1 cellular context compared by ENCODE assay signal in the genomic region with DNA sequence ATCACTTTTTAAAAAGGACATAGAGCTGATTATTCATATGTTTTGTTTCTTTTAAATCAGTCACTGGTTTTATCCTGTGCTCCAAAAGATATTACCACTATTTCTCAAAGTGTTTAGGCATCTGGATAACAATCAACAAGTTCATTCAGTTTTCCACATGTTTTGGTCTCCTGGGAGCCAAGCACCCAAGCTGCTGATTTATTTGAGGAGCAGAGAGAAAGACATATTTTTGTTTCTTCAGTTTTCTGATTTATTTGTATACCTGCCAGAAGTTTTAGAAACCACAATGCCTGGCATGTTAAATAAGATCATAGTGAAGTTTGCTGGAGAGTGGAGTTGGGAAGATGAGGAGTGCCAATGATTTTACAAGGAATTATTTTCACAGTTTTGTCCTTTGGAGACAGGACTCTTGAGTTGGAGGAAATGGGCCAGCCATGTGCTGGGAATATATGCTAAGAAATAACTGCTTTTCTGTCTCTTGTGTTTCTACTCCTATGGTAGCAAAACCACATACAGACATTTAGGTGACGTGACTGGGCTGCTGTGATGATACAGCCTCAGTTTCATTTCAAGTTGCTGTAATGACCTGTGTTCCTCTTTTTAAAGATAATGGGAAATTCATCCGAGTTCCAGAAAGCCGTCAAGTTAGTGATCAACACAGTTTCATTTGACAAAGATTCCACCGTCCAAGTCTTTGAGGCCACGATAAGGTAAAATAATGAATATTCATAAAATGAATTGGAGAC.
TF ChIP-seq lines count a peak whose summit lies in the region.

No MANE protein-coding gene starts in this region.

TF ChIP-seq in GM12878, 131 proteins besides CTCF, POLR2A, EP300 and RAD21 (continued from another document and continues in another):
- TF ChIP-seq, protein P1, sequence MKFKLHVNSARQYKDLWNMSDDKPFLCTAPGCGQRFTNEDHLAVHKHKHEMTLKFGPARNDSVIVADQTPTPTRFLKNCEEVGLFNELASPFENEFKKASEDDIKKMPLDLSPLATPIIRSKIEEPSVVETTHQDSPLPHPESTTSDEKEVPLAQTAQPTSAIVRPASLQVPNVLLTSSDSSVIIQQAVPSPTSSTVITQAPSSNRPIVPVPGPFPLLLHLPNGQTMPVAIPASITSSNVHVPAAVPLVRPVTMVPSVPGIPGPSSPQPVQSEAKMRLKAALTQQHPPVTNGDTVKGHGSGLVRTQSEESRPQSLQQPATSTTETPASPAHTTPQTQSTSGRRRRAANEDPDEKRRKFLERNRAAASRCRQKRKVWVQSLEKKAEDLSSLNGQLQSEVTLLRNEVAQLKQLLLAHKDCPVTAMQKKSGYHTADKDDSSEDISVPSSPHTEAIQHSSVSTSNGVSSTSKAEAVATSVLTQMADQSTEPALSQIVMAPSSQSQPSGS (IDR thresholded peaks at IDR 0.05; ENCODE audit: low read length), result peak; percentile 40; the same call in 1 of the 2 replicates
- TF ChIP-seq, protein P2, sequence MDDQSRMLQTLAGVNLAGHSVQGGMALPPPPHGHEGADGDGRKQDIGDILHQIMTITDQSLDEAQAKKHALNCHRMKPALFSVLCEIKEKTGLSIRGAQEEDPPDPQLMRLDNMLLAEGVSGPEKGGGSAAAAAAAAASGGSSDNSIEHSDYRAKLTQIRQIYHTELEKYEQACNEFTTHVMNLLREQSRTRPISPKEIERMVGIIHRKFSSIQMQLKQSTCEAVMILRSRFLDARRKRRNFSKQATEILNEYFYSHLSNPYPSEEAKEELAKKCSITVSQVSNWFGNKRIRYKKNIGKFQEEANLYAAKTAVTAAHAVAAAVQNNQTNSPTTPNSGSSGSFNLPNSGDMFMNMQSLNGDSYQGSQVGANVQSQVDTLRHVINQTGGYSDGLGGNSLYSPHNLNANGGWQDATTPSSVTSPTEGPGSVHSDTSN (IDR thresholded peaks at IDR 0.05; ENCODE audit: insufficient replicate concordance, low read depth, low read length), result no peak
- TF ChIP-seq CHD1 (IDR thresholded peaks at IDR 0.05; ENCODE audit: low read depth, low read length), result 0 out of 2 replicates have a peak, but pooled peaks have one; percentile 61
- no peak for TF ChIP-seq RELA (IDR thresholded peaks at IDR 0.05; ENCODE audit: borderline replicate concordance, partially characterized antibody)
- no peak for TF ChIP-seq MYB (IDR thresholded peaks at IDR 0.05; ENCODE audit: borderline replicate concordance, low read depth, low read length)
- TF ChIP-seq, protein P3, sequence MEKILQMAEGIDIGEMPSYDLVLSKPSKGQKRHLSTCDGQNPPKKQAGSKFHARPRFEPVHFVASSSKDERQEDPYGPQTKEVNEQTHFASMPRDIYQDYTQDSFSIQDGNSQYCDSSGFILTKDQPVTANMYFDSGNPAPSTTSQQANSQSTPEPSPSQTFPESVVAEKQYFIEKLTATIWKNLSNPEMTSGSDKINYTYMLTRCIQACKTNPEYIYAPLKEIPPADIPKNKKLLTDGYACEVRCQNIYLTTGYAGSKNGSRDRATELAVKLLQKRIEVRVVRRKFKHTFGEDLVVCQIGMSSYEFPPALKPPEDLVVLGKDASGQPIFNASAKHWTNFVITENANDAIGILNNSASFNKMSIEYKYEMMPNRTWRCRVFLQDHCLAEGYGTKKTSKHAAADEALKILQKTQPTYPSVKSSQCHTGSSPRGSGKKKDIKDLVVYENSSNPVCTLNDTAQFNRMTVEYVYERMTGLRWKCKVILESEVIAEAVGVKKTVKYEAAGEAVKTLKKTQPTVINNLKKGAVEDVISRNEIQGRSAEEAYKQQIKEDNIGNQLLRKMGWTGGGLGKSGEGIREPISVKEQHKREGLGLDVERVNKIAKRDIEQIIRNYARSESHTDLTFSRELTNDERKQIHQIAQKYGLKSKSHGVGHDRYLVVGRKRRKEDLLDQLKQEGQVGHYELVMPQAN (conservative IDR thresholded peaks at IDR 0.05), result no peak
- TF ChIP-seq, protein P4, sequence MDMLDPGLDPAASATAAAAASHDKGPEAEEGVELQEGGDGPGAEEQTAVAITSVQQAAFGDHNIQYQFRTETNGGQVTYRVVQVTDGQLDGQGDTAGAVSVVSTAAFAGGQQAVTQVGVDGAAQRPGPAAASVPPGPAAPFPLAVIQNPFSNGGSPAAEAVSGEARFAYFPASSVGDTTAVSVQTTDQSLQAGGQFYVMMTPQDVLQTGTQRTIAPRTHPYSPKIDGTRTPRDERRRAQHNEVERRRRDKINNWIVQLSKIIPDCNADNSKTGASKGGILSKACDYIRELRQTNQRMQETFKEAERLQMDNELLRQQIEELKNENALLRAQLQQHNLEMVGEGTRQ (IDR thresholded peaks at IDR 0.05; ENCODE audit: borderline replicate concordance, low read depth, low read length), result no peak
- peak; percentile 96 for TF ChIP-seq CREB1 (IDR thresholded peaks at IDR 0.05; ENCODE audit: low read depth)
- TF ChIP-seq, protein P5, sequence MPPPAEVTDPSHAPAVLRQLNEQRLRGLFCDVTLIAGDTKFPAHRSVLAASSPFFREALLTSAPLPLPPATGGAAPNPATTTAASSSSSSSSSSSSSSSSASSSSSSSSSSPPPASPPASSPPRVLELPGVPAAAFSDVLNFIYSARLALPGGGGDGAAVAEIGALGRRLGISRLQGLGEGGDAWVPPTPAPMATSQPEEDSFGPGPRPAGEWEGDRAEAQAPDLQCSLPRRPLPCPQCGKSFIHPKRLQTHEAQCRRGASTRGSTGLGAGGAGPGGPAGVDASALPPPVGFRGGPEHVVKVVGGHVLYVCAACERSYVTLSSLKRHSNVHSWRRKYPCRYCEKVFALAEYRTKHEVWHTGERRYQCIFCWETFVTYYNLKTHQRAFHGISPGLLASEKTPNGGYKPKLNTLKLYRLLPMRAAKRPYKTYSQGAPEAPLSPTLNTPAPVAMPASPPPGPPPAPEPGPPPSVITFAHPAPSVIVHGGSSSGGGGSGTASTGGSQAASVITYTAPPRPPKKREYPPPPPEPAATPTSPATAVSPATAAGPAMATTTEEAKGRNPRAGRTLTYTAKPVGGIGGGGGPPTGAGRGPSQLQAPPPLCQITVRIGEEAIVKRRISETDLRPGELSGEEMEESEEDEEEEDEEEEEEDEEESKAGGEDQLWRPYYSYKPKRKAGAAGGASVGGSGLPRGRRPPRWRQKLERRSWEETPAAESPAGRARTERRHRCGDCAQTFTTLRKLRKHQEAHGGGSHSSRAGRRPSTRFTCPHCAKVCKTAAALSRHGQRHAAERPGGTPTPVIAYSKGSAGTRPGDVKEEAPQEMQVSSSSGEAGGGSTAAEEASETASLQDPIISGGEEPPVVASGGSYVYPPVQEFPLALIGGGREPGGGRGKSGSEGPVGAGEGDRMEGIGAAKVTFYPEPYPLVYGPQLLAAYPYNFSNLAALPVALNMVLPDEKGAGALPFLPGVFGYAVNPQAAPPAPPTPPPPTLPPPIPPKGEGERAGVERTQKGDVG (CRISPR knock-in tag; IDR thresholded peaks at IDR 0.05), result no peak
- no peak for TF ChIP-seq ZNF217 (IDR thresholded peaks at IDR 0.05)
- TF ChIP-seq, protein P6, sequence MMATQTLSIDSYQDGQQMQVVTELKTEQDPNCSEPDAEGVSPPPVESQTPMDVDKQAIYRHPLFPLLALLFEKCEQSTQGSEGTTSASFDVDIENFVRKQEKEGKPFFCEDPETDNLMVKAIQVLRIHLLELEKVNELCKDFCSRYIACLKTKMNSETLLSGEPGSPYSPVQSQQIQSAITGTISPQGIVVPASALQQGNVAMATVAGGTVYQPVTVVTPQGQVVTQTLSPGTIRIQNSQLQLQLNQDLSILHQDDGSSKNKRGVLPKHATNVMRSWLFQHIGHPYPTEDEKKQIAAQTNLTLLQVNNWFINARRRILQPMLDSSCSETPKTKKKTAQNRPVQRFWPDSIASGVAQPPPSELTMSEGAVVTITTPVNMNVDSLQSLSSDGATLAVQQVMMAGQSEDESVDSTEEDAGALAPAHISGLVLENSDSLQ (IDR thresholded peaks at IDR 0.05), result peak; percentile 22; the same call in 1 of the 2 replicates
- no peak for TF ChIP-seq SREBF2 (IDR thresholded peaks at IDR 0.05; ENCODE audit: low read length)
- TF ChIP-seq, protein P7, sequence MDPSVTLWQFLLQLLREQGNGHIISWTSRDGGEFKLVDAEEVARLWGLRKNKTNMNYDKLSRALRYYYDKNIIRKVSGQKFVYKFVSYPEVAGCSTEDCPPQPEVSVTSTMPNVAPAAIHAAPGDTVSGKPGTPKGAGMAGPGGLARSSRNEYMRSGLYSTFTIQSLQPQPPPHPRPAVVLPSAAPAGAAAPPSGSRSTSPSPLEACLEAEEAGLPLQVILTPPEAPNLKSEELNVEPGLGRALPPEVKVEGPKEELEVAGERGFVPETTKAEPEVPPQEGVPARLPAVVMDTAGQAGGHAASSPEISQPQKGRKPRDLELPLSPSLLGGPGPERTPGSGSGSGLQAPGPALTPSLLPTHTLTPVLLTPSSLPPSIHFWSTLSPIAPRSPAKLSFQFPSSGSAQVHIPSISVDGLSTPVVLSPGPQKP (IDR thresholded peaks at IDR 0.05; ENCODE audit: low read depth, low read length), result no peak
- TF ChIP-seq, protein P8, sequence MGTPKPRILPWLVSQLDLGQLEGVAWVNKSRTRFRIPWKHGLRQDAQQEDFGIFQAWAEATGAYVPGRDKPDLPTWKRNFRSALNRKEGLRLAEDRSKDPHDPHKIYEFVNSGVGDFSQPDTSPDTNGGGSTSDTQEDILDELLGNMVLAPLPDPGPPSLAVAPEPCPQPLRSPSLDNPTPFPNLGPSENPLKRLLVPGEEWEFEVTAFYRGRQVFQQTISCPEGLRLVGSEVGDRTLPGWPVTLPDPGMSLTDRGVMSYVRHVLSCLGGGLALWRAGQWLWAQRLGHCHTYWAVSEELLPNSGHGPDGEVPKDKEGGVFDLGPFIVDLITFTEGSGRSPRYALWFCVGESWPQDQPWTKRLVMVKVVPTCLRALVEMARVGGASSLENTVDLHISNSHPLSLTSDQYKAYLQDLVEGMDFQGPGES (IDR thresholded peaks at IDR 0.05), result no peak
- TF ChIP-seq ZZZ3 (IDR thresholded peaks at IDR 0.05; ENCODE audit: control insufficient read depth, insufficient read length, low read depth), result no peak
- TF ChIP-seq RCOR1 (conservative IDR thresholded peaks at IDR 0.05; ENCODE audit: low read depth, low read length), result no peak
- peak; percentile 10; the same call in 1 of the 2 replicates for TF ChIP-seq RAD51 (IDR thresholded peaks at IDR 0.05)
- TF ChIP-seq, protein P9, sequence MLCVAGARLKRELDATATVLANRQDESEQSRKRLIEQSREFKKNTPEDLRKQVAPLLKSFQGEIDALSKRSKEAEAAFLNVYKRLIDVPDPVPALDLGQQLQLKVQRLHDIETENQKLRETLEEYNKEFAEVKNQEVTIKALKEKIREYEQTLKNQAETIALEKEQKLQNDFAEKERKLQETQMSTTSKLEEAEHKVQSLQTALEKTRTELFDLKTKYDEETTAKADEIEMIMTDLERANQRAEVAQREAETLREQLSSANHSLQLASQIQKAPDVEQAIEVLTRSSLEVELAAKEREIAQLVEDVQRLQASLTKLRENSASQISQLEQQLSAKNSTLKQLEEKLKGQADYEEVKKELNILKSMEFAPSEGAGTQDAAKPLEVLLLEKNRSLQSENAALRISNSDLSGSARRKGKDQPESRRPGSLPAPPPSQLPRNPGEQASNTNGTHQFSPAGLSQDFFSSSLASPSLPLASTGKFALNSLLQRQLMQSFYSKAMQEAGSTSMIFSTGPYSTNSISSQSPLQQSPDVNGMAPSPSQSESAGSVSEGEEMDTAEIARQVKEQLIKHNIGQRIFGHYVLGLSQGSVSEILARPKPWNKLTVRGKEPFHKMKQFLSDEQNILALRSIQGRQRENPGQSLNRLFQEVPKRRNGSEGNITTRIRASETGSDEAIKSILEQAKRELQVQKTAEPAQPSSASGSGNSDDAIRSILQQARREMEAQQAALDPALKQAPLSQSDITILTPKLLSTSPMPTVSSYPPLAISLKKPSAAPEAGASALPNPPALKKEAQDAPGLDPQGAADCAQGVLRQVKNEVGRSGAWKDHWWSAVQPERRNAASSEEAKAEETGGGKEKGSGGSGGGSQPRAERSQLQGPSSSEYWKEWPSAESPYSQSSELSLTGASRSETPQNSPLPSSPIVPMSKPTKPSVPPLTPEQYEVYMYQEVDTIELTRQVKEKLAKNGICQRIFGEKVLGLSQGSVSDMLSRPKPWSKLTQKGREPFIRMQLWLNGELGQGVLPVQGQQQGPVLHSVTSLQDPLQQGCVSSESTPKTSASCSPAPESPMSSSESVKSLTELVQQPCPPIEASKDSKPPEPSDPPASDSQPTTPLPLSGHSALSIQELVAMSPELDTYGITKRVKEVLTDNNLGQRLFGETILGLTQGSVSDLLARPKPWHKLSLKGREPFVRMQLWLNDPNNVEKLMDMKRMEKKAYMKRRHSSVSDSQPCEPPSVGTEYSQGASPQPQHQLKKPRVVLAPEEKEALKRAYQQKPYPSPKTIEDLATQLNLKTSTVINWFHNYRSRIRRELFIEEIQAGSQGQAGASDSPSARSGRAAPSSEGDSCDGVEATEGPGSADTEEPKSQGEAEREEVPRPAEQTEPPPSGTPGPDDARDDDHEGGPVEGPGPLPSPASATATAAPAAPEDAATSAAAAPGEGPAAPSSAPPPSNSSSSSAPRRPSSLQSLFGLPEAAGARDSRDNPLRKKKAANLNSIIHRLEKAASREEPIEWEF (IDR thresholded peaks at IDR 0.05; ENCODE audit: insufficient replicate concordance, low read depth, low read length), result peak; percentile 57
- TF ChIP-seq, protein P10, sequence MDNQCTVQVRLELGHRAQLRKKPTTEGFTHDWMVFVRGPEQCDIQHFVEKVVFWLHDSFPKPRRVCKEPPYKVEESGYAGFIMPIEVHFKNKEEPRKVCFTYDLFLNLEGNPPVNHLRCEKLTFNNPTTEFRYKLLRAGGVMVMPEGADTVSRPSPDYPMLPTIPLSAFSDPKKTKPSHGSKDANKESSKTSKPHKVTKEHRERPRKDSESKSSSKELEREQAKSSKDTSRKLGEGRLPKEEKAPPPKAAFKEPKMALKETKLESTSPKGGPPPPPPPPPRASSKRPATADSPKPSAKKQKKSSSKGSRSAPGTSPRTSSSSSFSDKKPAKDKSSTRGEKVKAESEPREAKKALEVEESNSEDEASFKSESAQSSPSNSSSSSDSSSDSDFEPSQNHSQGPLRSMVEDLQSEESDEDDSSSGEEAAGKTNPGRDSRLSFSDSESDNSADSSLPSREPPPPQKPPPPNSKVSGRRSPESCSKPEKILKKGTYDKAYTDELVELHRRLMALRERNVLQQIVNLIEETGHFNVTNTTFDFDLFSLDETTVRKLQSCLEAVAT (IDR thresholded peaks at IDR 0.05), result 0 out of 2 replicates have a peak, but pooled peaks have one; percentile 19
- no peak for TF ChIP-seq HDGF (IDR thresholded peaks at IDR 0.05)
- TF ChIP-seq SMAD1 (IDR thresholded peaks at IDR 0.05; ENCODE audit: low read depth, partially characterized antibody), result no peak
- peak; percentile 36 for TF ChIP-seq JUNB (IDR thresholded peaks at IDR 0.05)
- TF ChIP-seq CBX5 (IDR thresholded peaks at IDR 0.05; ENCODE audit: low read depth), result no peak
- TF ChIP-seq BMI1 (IDR thresholded peaks at IDR 0.05; ENCODE audit: borderline replicate concordance), result peak; percentile 32; the same call in 1 of the 2 replicates
- TF ChIP-seq IKZF1 (conservative IDR thresholded peaks at IDR 0.05), result peak; percentile 73
- TF ChIP-seq, protein P11, sequence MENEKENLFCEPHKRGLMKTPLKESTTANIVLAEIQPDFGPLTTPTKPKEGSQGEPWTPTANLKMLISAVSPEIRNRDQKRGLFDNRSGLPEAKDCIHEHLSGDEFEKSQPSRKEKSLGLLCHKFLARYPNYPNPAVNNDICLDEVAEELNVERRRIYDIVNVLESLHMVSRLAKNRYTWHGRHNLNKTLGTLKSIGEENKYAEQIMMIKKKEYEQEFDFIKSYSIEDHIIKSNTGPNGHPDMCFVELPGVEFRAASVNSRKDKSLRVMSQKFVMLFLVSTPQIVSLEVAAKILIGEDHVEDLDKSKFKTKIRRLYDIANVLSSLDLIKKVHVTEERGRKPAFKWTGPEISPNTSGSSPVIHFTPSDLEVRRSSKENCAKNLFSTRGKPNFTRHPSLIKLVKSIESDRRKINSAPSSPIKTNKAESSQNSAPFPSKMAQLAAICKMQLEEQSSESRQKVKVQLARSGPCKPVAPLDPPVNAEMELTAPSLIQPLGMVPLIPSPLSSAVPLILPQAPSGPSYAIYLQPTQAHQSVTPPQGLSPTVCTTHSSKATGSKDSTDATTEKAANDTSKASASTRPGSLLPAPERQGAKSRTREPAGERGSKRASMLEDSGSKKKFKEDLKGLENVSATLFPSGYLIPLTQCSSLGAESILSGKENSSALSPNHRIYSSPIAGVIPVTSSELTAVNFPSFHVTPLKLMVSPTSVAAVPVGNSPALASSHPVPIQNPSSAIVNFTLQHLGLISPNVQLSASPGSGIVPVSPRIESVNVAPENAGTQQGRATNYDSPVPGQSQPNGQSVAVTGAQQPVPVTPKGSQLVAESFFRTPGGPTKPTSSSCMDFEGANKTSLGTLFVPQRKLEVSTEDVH (IDR thresholded peaks at IDR 0.05; ENCODE audit: low read depth, partially characterized antibody), result no peak
